ENCODE assay signal across 36 cellular contexts in the genomic region with DNA sequence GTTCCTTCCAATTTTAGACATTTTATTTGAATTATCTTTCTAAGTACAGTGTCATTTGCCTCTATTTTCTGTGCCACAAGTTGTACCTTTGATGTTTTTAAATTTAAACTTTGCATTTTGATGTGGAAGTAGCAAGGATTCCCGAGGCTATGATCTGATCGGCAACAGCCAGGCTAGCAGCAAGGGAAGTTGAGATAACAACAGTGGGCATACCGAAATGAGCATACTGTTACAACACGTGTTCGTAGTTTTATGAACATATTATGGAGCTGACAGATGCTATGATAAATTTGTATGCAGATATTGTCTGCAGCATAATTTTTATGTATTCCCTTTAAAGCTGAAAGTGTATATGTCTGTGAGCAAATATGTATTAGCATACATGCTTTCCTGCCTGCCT.
"Had no signal": no experiment of that assay in that cellular context is flagged by ENCODE, and none has a peak within 500 bp of the region (broad histone marks: within the 10 kb centered on the region; RNA-seq: fewer than 3 reads in every experiment).

No MANE protein-coding gene starts in this region.

- H3K9me3 Mint-ChIP-seq: T-helper 1 cell treated with Interleukin-12 subunit alpha and Interleukin-12 subunit beta and Interleukin-4 antibody, amounts not matched to agents 30 μg/mL and 1 μg/mL, for 36 hours had no signal

- H3K36me3 Mint-ChIP-seq: activated CD4-positive, alpha-beta memory T cell treated with anti-CD3 and anti-CD28 coated beads for 36 hours; activated naive CD4-positive, alpha-beta T cell treated with anti-CD3 and anti-CD28 coated beads, Interleukin-2, amount 50 U/mL, for 72 hours; activated naive CD8-positive, alpha-beta T cell treated with anti-CD3 and anti-CD28 coated beads for 36 hours had no signal

- H3K4me1 Mint-ChIP-seq: activated B cell treated with CpG ODN at 0.5 μM for 24 hours; activated CD4-positive, alpha-beta T cell treated with anti-CD3 and anti-CD28 coated beads, Interleukin-2, amount 10 ng/mL, durations not matched to agents 24 days and 14 days; activated naive CD8-positive, alpha-beta T cell treated with anti-CD3 and anti-CD28 coated beads for 36 hours; activated T-helper 17 cell treated with anti-CD3 and anti-CD28 coated beads, Interleukin-2, amount 50 U/mL, for 72 hours had no signal

- ATAC-seq: activated CD8-positive, alpha-beta T cell treated with anti-CD3 and anti-CD28 coated beads for 36 hours; activated naive CD4-positive, alpha-beta T cell treated with anti-CD3 and anti-CD28 coated beads, Interleukin-2, amount 50 U/mL, for 72 hours; activated T-cell treated with anti-CD3 and anti-CD28 coated beads, Interleukin-2, amount 50 U/mL, for 4 hours; activated T-cell treated with anti-CD3 and anti-CD28 coated beads, Interleukin-2, amount 50 U/mL, for 72 hours; activated T-helper 17 cell treated with anti-CD3 and anti-CD28 coated beads, Interleukin-2, amount 50 U/mL, for 72 hours; body of pancreas had no signal

- H3K27me3 Mint-ChIP-seq: activated B cell treated with CpG ODN at 0.5 μM for 24 hours; activated CD4-positive, alpha-beta memory T cell treated with anti-CD3 and anti-CD28 coated beads for 36 hours; activated CD4-positive, alpha-beta T cell treated with anti-CD3 and anti-CD28 coated beads, Interleukin-2, amount 10 ng/mL, durations not matched to agents 24 days and 14 days; activated CD8-positive, alpha-beta T cell treated with anti-CD3 and anti-CD28 coated beads for 36 hours; activated naive CD8-positive, alpha-beta T cell treated with anti-CD3 and anti-CD28 coated beads for 36 hours; activated T-helper 17 cell treated with anti-CD3 and anti-CD28 coated beads, Interleukin-2, amount 50 U/mL, for 72 hours had no signal

- FAIRE-seq: astrocyte, TTC549 had no signal

- H3K27ac Mint-ChIP-seq: activated B cell treated with CpG ODN at 0.5 μM for 24 hours; activated CD4-positive, alpha-beta memory T cell treated with anti-CD3 and anti-CD28 coated beads for 36 hours; activated CD4-positive, alpha-beta T cell treated with anti-CD3 and anti-CD28 coated beads, Interleukin-2, amount 10 ng/mL, durations not matched to agents 24 days and 14 days; activated CD8-positive, alpha-beta T cell treated with anti-CD3 and anti-CD28 coated beads for 36 hours; activated naive CD4-positive, alpha-beta T cell treated with anti-CD3 and anti-CD28 coated beads for 36 hours; activated naive CD4-positive, alpha-beta T cell treated with anti-CD3 and anti-CD28 coated beads, Interleukin-2, amount 50 U/mL, for 72 hours; activated naive CD8-positive, alpha-beta T cell treated with anti-CD3 and anti-CD28 coated beads for 36 hours; activated T-cell treated with anti-CD3 and anti-CD28 coated beads, Interleukin-2, amount 50 U/mL, for 72 hours; activated T-helper 1 cell treated with anti-CD3 and anti-CD28 coated beads, Interleukin-12 subunit alpha, Interleukin-12 subunit beta, Interleukin-2, Interleukin-4 antibody, amounts not matched to agents 30 ng/mL and 10 ng/mL and 1 ng/mL, durations not matched to agents 14 hours and 24 hours and 36 hours; activated T-helper 17 cell treated with anti-CD3 and anti-CD28 coated beads, Interleukin-2, amount 50 U/mL, for 72 hours; T-helper 1 cell treated with Interleukin-12 subunit alpha and Interleukin-12 subunit beta and Interleukin-4 antibody, amounts not matched to agents 30 μg/mL and 1 μg/mL, for 36 hours; T-helper 2 cell treated with Interferon-gamma antibody and Interleukin-4, amounts not matched to agents 5 μg/mL and 100 μg/mL, for 36 hours had no signal

- H3K4me1 ChIP-seq: adrenal gland, body of pancreas, breast epithelium had no signal

- H3K36me3 ChIP-seq: adrenal gland, brain microvascular endothelial cell, breast epithelium had no signal

- H3K9me3 ChIP-seq: adrenal gland, body of pancreas, breast epithelium had no signal

- H3K4me3 ChIP-seq: adrenal gland, body of pancreas, breast epithelium had no signal

- H3K4me3 Mint-ChIP-seq: activated B cell treated with CpG ODN at 0.5 μM for 24 hours; activated CD4-positive, alpha-beta memory T cell treated with anti-CD3 and anti-CD28 coated beads for 36 hours; activated CD4-positive, alpha-beta T cell treated with anti-CD3 and anti-CD28 coated beads, Interleukin-2, amount 10 ng/mL, durations not matched to agents 24 days and 14 days; activated CD8-positive, alpha-beta T cell treated with anti-CD3 and anti-CD28 coated beads for 36 hours; activated naive CD4-positive, alpha-beta T cell treated with anti-CD3 and anti-CD28 coated beads for 36 hours; activated naive CD8-positive, alpha-beta T cell treated with anti-CD3 and anti-CD28 coated beads for 36 hours; activated T-cell treated with anti-CD3 and anti-CD28 coated beads, Interleukin-2, amount 50 U/mL, for 4 hours; activated T-cell treated with anti-CD3 and anti-CD28 coated beads, Interleukin-2, amount 50 U/mL, for 72 hours; activated T-helper 1 cell treated with anti-CD3 and anti-CD28 coated beads, Interleukin-12 subunit alpha, Interleukin-12 subunit beta, Interleukin-2, Interleukin-4 antibody, amounts not matched to agents 30 ng/mL and 10 ng/mL and 1 ng/mL, durations not matched to agents 14 hours and 24 hours and 36 hours; activated T-helper 17 cell treated with anti-CD3 and anti-CD28 coated beads, Interleukin-2, amount 50 U/mL, for 72 hours; T-helper 1 cell treated with Interleukin-12 subunit alpha and Interleukin-12 subunit beta and Interleukin-4 antibody, amounts not matched to agents 30 μg/mL and 1 μg/mL, for 36 hours; T-helper 2 cell treated with Interferon-gamma antibody and Interleukin-4, amounts not matched to agents 5 μg/mL and 100 μg/mL, for 36 hours had no signal

- H3K27ac ChIP-seq: adrenal gland, body of pancreas, brain microvascular endothelial cell, breast epithelium, VCaP had no signal

- H3K27me3 ChIP-seq: adrenal gland, body of pancreas, brain microvascular endothelial cell, breast epithelium had no signal

- DNase-seq: activated B cell treated with CpG ODN at 0.5 μM for 24 hours; activated CD4-positive, alpha-beta memory T cell treated with anti-CD3 and anti-CD28 coated beads for 36 hours; activated CD4-positive, alpha-beta T cell treated with anti-CD3 and anti-CD28 coated beads for 4 hours; activated CD4-positive, alpha-beta T cell treated with anti-CD3 and anti-CD28 coated beads, Interleukin-2, amount 10 ng/mL, durations not matched to agents 24 days and 14 days; activated CD4-positive, alpha-beta T cell treated with anti-CD3 and anti-CD28 coated beads, Interleukin-2, amount 50 U/mL, for 1 hour; activated CD4-positive, alpha-beta T cell treated with anti-CD3 and anti-CD28 coated beads, Interleukin-2, amount 50 U/mL, for 4 hours; activated CD4-positive, CD25-positive, alpha-beta regulatory T cell treated with anti-CD3 and anti-CD28 coated beads, Interleukin-2, amount 50 U/mL, for 72 hours; activated CD8-positive, alpha-beta memory T cell treated with anti-CD3 and anti-CD28 coated beads, Interleukin-2, amount 50 U/mL, for 4 hours; activated CD8-positive, alpha-beta T cell treated with anti-CD3 and anti-CD28 coated beads for 36 hours; activated effector memory CD4-positive, alpha-beta T cell treated with anti-CD3 and anti-CD28 coated beads, Interleukin-2, amount 50 U/mL, for 16 hours; activated gamma-delta T cell treated with Interleukin-2 at 50 U/mL for 16 hours; activated naive CD4-positive, alpha-beta T cell; activated naive CD4-positive, alpha-beta T cell treated with anti-CD3 and anti-CD28 coated beads for 36 hours; activated naive CD4-positive, alpha-beta T cell treated with anti-CD3 and anti-CD28 coated beads, Interleukin-2, amount 50 U/mL, for 16 hours; activated naive CD8-positive, alpha-beta T cell treated with anti-CD3 and anti-CD28 coated beads for 36 hours; activated T-cell treated with anti-CD3 and anti-CD28 coated beads for 4 hours; activated T-cell treated with anti-CD3 and anti-CD28 coated beads, Interleukin-2, amount 50 U/mL, for 1 hour; activated T-cell treated with anti-CD3 and anti-CD28 coated beads, Interleukin-2, amount 50 U/mL, for 4 hours; activated T-cell treated with anti-CD3 and anti-CD28 coated beads, Interleukin-2, amount 50 U/mL, for 72 hours; adrenal gland; amniotic stem cell; aorta; body of pancreas; brain microvascular endothelial cell; central memory CD4-positive, alpha-beta T cell; T-helper 2 cell; T-helper 9 cell had no signal
